Comparison of ENCODE assay signal across 21 cellular contexts in genomic region chr10:133310399-133310755, GRCh38. TPM values are rescaled to one million over a fixed set of nuclear protein-coding genes. Genes with fewer than 3 reads are reported as not detected.
DNase-seq lines count a peak whose midpoint lies in the region; TF ChIP-seq lines count a peak whose summit lies in the region.
"Had no signal": no experiment of that assay in that cellular context is flagged by ENCODE, and none has a peak within 500 bp of the region (broad histone marks: within the 10 kb centered on the region; RNA-seq: fewer than 3 reads in every experiment).

No MANE protein-coding gene starts in this region.

- H3K27ac ChIP-seq in HEK293 (ENCODE audit: extremely low read depth, low read depth, low read length) (no peak overlapping the region), duodenal mucosa (ENCODE audit: low read depth, low read length) (no peak overlapping the region), testis (no peak overlapping the region), PC-9 (no peak overlapping the region)
- H3K27ac ChIP-seq: A549 had no signal

- H3K36me3 ChIP-seq in HEK293 (ENCODE audit: control insufficient read depth in 2 of 2, insufficient read depth in 1 of 2, low read length in 2 of 2) (peaks cover 7 to 48% of the 10 kb centered on the region in 2 experiments; a peak in 2 of 3 replicates), duodenal mucosa (ENCODE audit: control insufficient read depth in 1 of 2, insufficient read depth in 2 of 2, low read length in 2 of 2) (peaks cover 14 to 33% of the 10 kb centered on the region in 2 donors), testis (ENCODE audit: low read depth, missing control alignments) (no peaks in the 10 kb centered on the region), PC-9 (ENCODE audit: low read depth) (no peaks in the 10 kb centered on the region)

- H3K4me1 ChIP-seq in HEK293 (ENCODE audit: control insufficient read depth, insufficient read depth, low read length) (no peaks in the 10 kb centered on the region), duodenal mucosa (ENCODE audit: control insufficient read depth in 1 of 2, insufficient read depth in 2 of 2, low read length in 2 of 2) (peaks cover 25 to 36% of the 10 kb centered on the region in 2 donors), testis (peaks cover 17% of the 10 kb centered on the region), PC-9 (replicated peaks; ENCODE audit: insufficient read depth) (peaks cover 11% of the 10 kb centered on the region)

- no peaks in the 10 kb centered on the region for H3K9me3 Mint-ChIP-seq in activated T-cell treated with anti-CD3 and anti-CD28 coated beads, Interleukin-2, amount 50 U/mL, for 24 hours
- H3K9me3 Mint-ChIP-seq in osteocyte (ENCODE audit: unreplicated experiment) = no peaks in the 10 kb centered on the region
- H3K9me3 Mint-ChIP-seq: activated T-helper 17 cell treated with anti-CD3 and anti-CD28 coated beads, Interleukin-2, amount 50 U/mL, for 72 hours; endodermal cell had no signal

- H3K4me2 ChIP-seq in PC-9 = no peak overlapping the region

- H3K9me3 ChIP-seq in HEK293 (ENCODE audit: control insufficient read depth, insufficient read depth, low read depth, low read length) (no peaks in the 10 kb centered on the region), duodenal mucosa (ENCODE audit: control insufficient read depth in 1 of 2, low read length in 2 of 2) (no peaks in the 10 kb centered on the region), testis (no peaks in the 10 kb centered on the region), PC-9 (ENCODE audit: insufficient read depth, low read depth) (no peaks in the 10 kb centered on the region)
- H3K9me3 ChIP-seq: A549, BE2C, pancreas, upper lobe of left lung had no signal

- no peak for TF ChIP-seq POLR2A in testis (IDR thresholded peaks at IDR 0.05)

- no peaks in the 10 kb centered on the region for H3K27me3 Mint-ChIP-seq in activated T-cell treated with anti-CD3 and anti-CD28 coated beads, Interleukin-2, amount 50 U/mL, for 24 hours
- no peaks in the 10 kb centered on the region for H3K27me3 Mint-ChIP-seq in osteocyte (ENCODE audit: unreplicated experiment)
- H3K27me3 Mint-ChIP-seq: activated T-helper 17 cell treated with anti-CD3 and anti-CD28 coated beads, Interleukin-2, amount 50 U/mL, for 72 hours had no signal

- peak overlapping the region in 1 of 2 donors; percentile 28 for H3K9ac ChIP-seq in duodenal mucosa (ENCODE audit: low read depth in 1 of 2, low read length in 2 of 2)

- H3K27me3 ChIP-seq in duodenal mucosa (ENCODE audit: control insufficient read depth in 1 of 2, insufficient read depth in 2 of 2, low read length in 2 of 2) = no peaks in the 10 kb centered on the region
- no peaks in the 10 kb centered on the region for H3K27me3 ChIP-seq in testis
- no peaks in the 10 kb centered on the region for H3K27me3 ChIP-seq in PC-9 (ENCODE audit: insufficient read depth, low read depth)
- H3K27me3 ChIP-seq: BE2C, pancreas, upper lobe of left lung had no signal

- peaks cover 8% of the 10 kb centered on the region for H4K20me1 ChIP-seq in PC-9 (ENCODE audit: insufficient read depth)

- no peaks in the 10 kb centered on the region for H3F3A ChIP-seq in PC-9 (ENCODE audit: insufficient read depth, low read depth)

- no peak for DNase-seq in activated T-cell treated with anti-CD3 and anti-CD28 coated beads, Interleukin-2, amount 50 U/mL, for 24 hours
- DNase-seq in activated T-cell treated with anti-CD3 and anti-CD28 coated beads for 4 hours (no peak), osteocyte (ENCODE audit: extremely low spot score, unreplicated experiment) (no peak), testis (no peak), NCI-H2029 treated with DMSO at 0.1 percent for 48 hours (lab: John Stamatoyannopoulos, UW) (no peak), PC-9 (no peak)
- DNase-seq: BE2C; DMS 273 treated with DMSO at 0.1 percent for 48 hours; endodermal cell; GF-D8; mammary epithelial cell; MV-4-11; stimulated activated CD4-positive, alpha-beta T cell treated with anti-CD3 and anti-CD28 coated beads, Interleukin-15, amount 100 ng/mL, for 24 hours; stimulated activated CD8-positive, alpha-beta memory T cell treated with anti-CD3 and anti-CD28 coated beads, Interleukin-4, amount 100 ng/mL, for 48 hours had no signal

- no peak overlapping the region for H3K4me3 ChIP-seq in HEK293 (ENCODE audit: low read depth, low read length)
- H3K4me3 ChIP-seq in duodenal mucosa (ENCODE audit: low read depth in 1 of 2, low read length in 2 of 2) = peak overlapping the region; percentile 69 to 74
- no peak overlapping the region for H3K4me3 ChIP-seq in testis
- no peak overlapping the region for H3K4me3 ChIP-seq in PC-9
- H3K4me3 ChIP-seq: A549, upper lobe of left lung had no signal

- intact Hi-C loops in testis (cut with DNase I; ENCODE audit: low total_unique reads) (no loop called here), PC-9 (cut with micrococcal nuclease; ENCODE audit: unreplicated experiment) (no loop called here)

- H3K79me2 ChIP-seq in PC-9 (ENCODE audit: low read depth) = peaks cover 30% of the 10 kb centered on the region

- POLR2A ChIA-PET in HEK293 (lab: Yijun Ruan, JAX) = no interaction called here
- POLR2A ChIA-PET in PC-9 (lab: Charles Lee; ENCODE audit: unreplicated experiment) = no interaction called here

- H3K4me1 Mint-ChIP-seq in activated T-cell treated with anti-CD3 and anti-CD28 coated beads, Interleukin-2, amount 50 U/mL, for 24 hours (ENCODE audit: low read depth) = peaks cover 34% of the 10 kb centered on the region
- peaks cover 16% of the 10 kb centered on the region for H3K4me1 Mint-ChIP-seq in osteocyte (ENCODE audit: unreplicated experiment)

- H3K27ac Mint-ChIP-seq in activated T-cell treated with anti-CD3 and anti-CD28 coated beads, Interleukin-2, amount 50 U/mL, for 24 hours = no peak overlapping the region
- no peak overlapping the region for H3K27ac Mint-ChIP-seq in osteocyte (ENCODE audit: unreplicated experiment)
- H3K27ac Mint-ChIP-seq: activated T-helper 17 cell treated with anti-CD3 and anti-CD28 coated beads, Interleukin-2, amount 50 U/mL, for 72 hours; endodermal cell had no signal

- TF ChIP-seq CTCF in HEK293 (tag by site-specific recombination; IDR thresholded peaks at IDR 0.05) = no peak
- TF ChIP-seq CTCF in osteocyte (IDR thresholded peaks at IDR 0.05) = no peak
- TF ChIP-seq CTCF in testis (IDR thresholded peaks at IDR 0.05) = no peak
- no peak for TF ChIP-seq CTCF in PC-9 (conservative IDR thresholded peaks at IDR 0.05)

- H3K36me3 Mint-ChIP-seq in activated T-cell treated with anti-CD3 and anti-CD28 coated beads, Interleukin-2, amount 50 U/mL, for 24 hours (ENCODE audit: low read depth) = peaks cover 53% of the 10 kb centered on the region
- H3K36me3 Mint-ChIP-seq in osteocyte (ENCODE audit: unreplicated experiment) = peaks cover 12% of the 10 kb centered on the region

- H2AFZ ChIP-seq in PC-9 = no peak overlapping the region

- H3K9me2 ChIP-seq in PC-9 (ENCODE audit: insufficient read depth) = no peaks in the 10 kb centered on the region

- peak overlapping the region; percentile 96 for H3K4me3 Mint-ChIP-seq in activated T-cell treated with anti-CD3 and anti-CD28 coated beads, Interleukin-2, amount 50 U/mL, for 24 hours
- peak overlapping the region; percentile 22 for H3K4me3 Mint-ChIP-seq in osteocyte (ENCODE audit: unreplicated experiment)
- H3K4me3 Mint-ChIP-seq: endodermal cell had no signal

- CTCF ChIA-PET in HEK293 (lab: Yijun Ruan, JAX) = no interaction called here
- CTCF ChIA-PET in PC-9 (lab: Charles Lee) = no interaction called here

- BruUV-seq in PC-9 (replicated peaks; lab: Mats Ljungman, UMichigan) = no TSS peak

- WGBS in testis, 2 donors = 89 to 96% methylated on average over 11 to 16 of the region's 16 CpGs

TF ChIP-seq in HEK293, 187 proteins besides CTCF, POLR2A, EP300 and RAD21:
- peak; percentile 48; the same call in 1 of the 2 replicates for TF ChIP-seq SCRT2 (tag by site-specific recombination; IDR thresholded peaks at IDR 0.05)
- no peak for TF ChIP-seq SP2 (tag by site-specific recombination; IDR thresholded peaks at IDR 0.05)

RNA-seq across cellular contexts. Expression of gene ZNF511, which starts 1.7 kb away (rescaled TPM):
- total RNA-seq in osteocyte (35.1 and 39.1 TPM in 2 replicates), testis (10 to 100 TPM; 46.5 to 50.5 TPM), PC-9 (2021) (40.1 and 44.7 TPM in 2 replicates)
- 39.6 TPM for polyA plus RNA-seq in testis (ENCODE audit: insufficient read depth, low read depth, low replicate concordance)

RNA-seq across cellular contexts. Expression of gene TUBGCP2, which starts 1.7 kb away (rescaled TPM):
- total RNA-seq in osteocyte (67.2 and 75.2 TPM in 2 replicates), testis (100 to 1,000 TPM in 1 of 2 donors, 10 to 100 TPM in 1; 84.3 to 101 TPM), PC-9 (2021) (40.7 and 52.8 TPM in 2 replicates)
- 76.0 TPM for polyA plus RNA-seq in testis (ENCODE audit: insufficient read depth, low read depth, low replicate concordance)

RNA-seq across cellular contexts. Expression of gene CALY, which starts 26.3 kb away (rescaled TPM):
- 3.5 TPM in 2 replicates for total RNA-seq in osteocyte
- total RNA-seq in testis = 10 to 100 TPM; 19.2 to 35.5 TPM
- polyA plus RNA-seq in testis (ENCODE audit: insufficient read depth, low read depth, low replicate concordance) = 4.9 TPM
- not detected in 2 replicates for total RNA-seq in PC-9 (2021)
- total RNA-seq: activated T-helper 17 cell treated with anti-CD3 and anti-CD28 coated beads, Interleukin-2, amount 50 U/mL, for 72 hours; mammary epithelial cell had no signal
- polyA plus RNA-seq: mammary epithelial cell had no signal

RNA-seq across cellular contexts. Expression of gene ADAM8, which starts 33.7 kb away (rescaled TPM):
- total RNA-seq in osteocyte = 2.9 and 6.0 TPM in 2 replicates
- 10 to 100 TPM; 12.8 to 14.6 TPM for total RNA-seq in testis
- 3.5 TPM for polyA plus RNA-seq in testis (ENCODE audit: insufficient read depth, low read depth, low replicate concordance)
- total RNA-seq in PC-9 (2021) = 18.3 and 31.5 TPM in 2 replicates

RNA-seq across cellular contexts. Expression of gene PRAP1, which starts 36.8 kb away (rescaled TPM):
- total RNA-seq in osteocyte = not detected in 2 replicates
- total RNA-seq in testis = 10 to 100 TPM; 10.1 to 24.6 TPM
- 11.3 TPM for polyA plus RNA-seq in testis (ENCODE audit: insufficient read depth, low read depth, low replicate concordance)
- not detected in 2 replicates for total RNA-seq in PC-9 (2021)
- total RNA-seq: activated T-helper 17 cell treated with anti-CD3 and anti-CD28 coated beads, Interleukin-2, amount 50 U/mL, for 72 hours; endodermal cell; kidney epithelial cell; mammary epithelial cell; pancreas; upper lobe of left lung had no signal
- polyA plus RNA-seq: mammary epithelial cell, pancreas had no signal

Comparison
In these comparisons a context has a peak if more than half of its experiments do, and no peak if none do; other contexts are left out.
1. H3K4me3 ChIP-seq: peak in duodenal mucosa (2 of 2); none in HEK293 (single experiment), testis (0 of 2) and PC-9 (single experiment).